ENCODE assay signal across 1 cellular context in genomic region chr3:38141173-38141951, GRCh38.
TF ChIP-seq lines count a peak whose summit lies in the region.

No MANE protein-coding gene starts in this region.

TF ChIP-seq in K562, 482 proteins besides CTCF, POLR2A, EP300 and RAD21:
- TF ChIP-seq ARID3A (IDR thresholded peaks at IDR 0.05; ENCODE audit: borderline replicate concordance, low read depth, low read length) (no peak), BRCA1 (IDR thresholded peaks at IDR 0.05) (no peak), BRCA1 (CRISPR knock-in tag; IDR thresholded peaks at IDR 0.05) (0 out of 2 replicates have a peak, but pooled peaks have one; percentile 64)
